9 cellular contexts compared by ENCODE assay signal in genomic region chr11:60634151-60634550, GRCh38.
DNase-seq lines count a peak whose midpoint lies in the region; ATAC-seq and TF ChIP-seq lines count a peak whose summit lies in the region.
"Had no signal": no experiment of that assay in that cellular context is flagged by ENCODE, and none has a peak within 500 bp of the region (broad histone marks: within the 10 kb centered on the region; RNA-seq: fewer than 3 reads in every experiment).

No MANE protein-coding gene starts in this region.

- no peaks in the 10 kb centered on the region for H3K79me2 ChIP-seq in hepatocyte

- ATAC-seq in GM21447 (IDR thresholded peaks at IDR 0.05; ENCODE audit: unreplicated experiment) = peak; percentile 33
- no peak for ATAC-seq in HG03439 (IDR thresholded peaks at IDR 0.05; ENCODE audit: unreplicated experiment)

- peaks cover 2% of the 10 kb centered on the region for H3K4me1 Mint-ChIP-seq in activated CD4-positive, alpha-beta memory T cell treated with anti-CD3 and anti-CD28 coated beads, Interleukin-2, amount 10 ng/mL, durations not matched to agents 7 days and 5 days

- no peaks in the 10 kb centered on the region for H3K36me3 ChIP-seq in hepatocyte (replicated peaks; ENCODE audit: insufficient read depth, low read depth)
- H3K36me3 ChIP-seq: HAP-1 had no signal

- H3K4me2 ChIP-seq in hepatocyte = no peak overlapping the region

- no peak overlapping the region for H3K4me3 ChIP-seq in GM12865 (ENCODE audit: low read depth, low read length)
- no peak overlapping the region for H3K4me3 ChIP-seq in hepatocyte
- H3K4me3 ChIP-seq: HAP-1 had no signal

- no peaks in the 10 kb centered on the region for H4K20me1 ChIP-seq in hepatocyte (ENCODE audit: insufficient read depth, poor library complexity, severe bottlenecking)

- H3K4me1 ChIP-seq in hepatocyte (ENCODE audit: insufficient read depth) = no peaks in the 10 kb centered on the region
- H3K4me1 ChIP-seq: HAP-1 had no signal

- no peaks in the 10 kb centered on the region for H3K27me3 ChIP-seq in hepatocyte

- CTCF ChIA-PET in activated CD4-positive, alpha-beta memory T cell treated with anti-CD3 and anti-CD28 coated beads, Interleukin-2, amount 10 ng/mL, durations not matched to agents 7 days and 5 days (lab: Charles Lee) = no interaction called here

- H3K27ac Mint-ChIP-seq in activated CD4-positive, alpha-beta memory T cell treated with anti-CD3 and anti-CD28 coated beads, Interleukin-2, amount 10 ng/mL, durations not matched to agents 7 days and 5 days = no peak overlapping the region

- H3K4me3 Mint-ChIP-seq in activated CD4-positive, alpha-beta memory T cell treated with anti-CD3 and anti-CD28 coated beads, Interleukin-2, amount 10 ng/mL, durations not matched to agents 7 days and 5 days = no peak overlapping the region

- H3K27ac ChIP-seq in hepatocyte = no peak overlapping the region

- no peaks in the 10 kb centered on the region for H3K9me2 ChIP-seq in hepatocyte (replicated peaks; ENCODE audit: insufficient read depth)

- POLR2A ChIA-PET in activated CD4-positive, alpha-beta memory T cell treated with anti-CD3 and anti-CD28 coated beads, Interleukin-2, amount 10 ng/mL, durations not matched to agents 7 days and 5 days (lab: Charles Lee) = no interaction called here

- no peaks in the 10 kb centered on the region for H3K9me3 Mint-ChIP-seq in activated CD4-positive, alpha-beta memory T cell treated with anti-CD3 and anti-CD28 coated beads, Interleukin-2, amount 10 ng/mL, durations not matched to agents 7 days and 5 days

- H3K9me3 ChIP-seq in hepatocyte (ENCODE audit: low read depth) = no peaks in the 10 kb centered on the region

- DNase-seq in GM12865 (ENCODE audit: low read depth) (peak; percentile 68), HT1080 (ENCODE audit: low read depth) (peak; percentile 29), hepatocyte (ENCODE audit: low spot score) (no peak), middle frontal gyrus (ENCODE audit: extremely low spot score, low spot score) (no peak), A172 (ENCODE audit: low spot score) (no peak)
- DNase-seq in activated CD4-positive, alpha-beta memory T cell treated with anti-CD3 and anti-CD28 coated beads, Interleukin-2, amount 10 ng/mL, durations not matched to agents 7 days and 5 days = no peak

- WGBS in hepatocyte (ENCODE audit: low lambda C conversion rate, missing lambda C conversion rate) = 32% methylated on average over 2 of the region's 2 CpGs

- peaks cover 9% of the 10 kb centered on the region for H3K27me3 Mint-ChIP-seq in activated CD4-positive, alpha-beta memory T cell treated with anti-CD3 and anti-CD28 coated beads, Interleukin-2, amount 10 ng/mL, durations not matched to agents 7 days and 5 days

- TF ChIP-seq CTCF in GM12865 (IDR thresholded peaks at IDR 0.05; ENCODE audit: insufficient read depth, low read depth, low read length, missing control alignments) (peak; percentile 65), hepatocyte (IDR thresholded peaks at IDR 0.05; ENCODE audit: poor library complexity) (peak; percentile 18)

- H3K36me3 Mint-ChIP-seq in activated CD4-positive, alpha-beta memory T cell treated with anti-CD3 and anti-CD28 coated beads, Interleukin-2, amount 10 ng/mL, durations not matched to agents 7 days and 5 days (ENCODE audit: low read depth) = no peaks in the 10 kb centered on the region

- H2AFZ ChIP-seq in hepatocyte = no peak overlapping the region

Comparison
In these comparisons a context has a peak if more than half of its experiments do, and no peak if none do; other contexts are left out.
1. DNase-seq: peak in GM12865 (single experiment) and HT1080 (single experiment); none in hepatocyte (single experiment), activated CD4-positive, alpha-beta memory T cell treated with anti-CD3 and anti-CD28 coated beads, Interleukin-2, amount 10 ng/mL, durations not matched to agents 7 days and 5 days (single experiment), middle frontal gyrus (single experiment) and A172 (single experiment).